8 cellular contexts compared by ENCODE assay signal in genomic region chr19:41597600-41598041, GRCh38. TPM values are rescaled to one million over a fixed set of nuclear protein-coding genes. Genes with fewer than 3 reads are reported as not detected.
DNase-seq lines count a peak whose midpoint lies in the region; ATAC-seq and TF ChIP-seq lines count a peak whose summit lies in the region.

No MANE protein-coding gene starts in this region.

- no peak for TF ChIP-seq POLR2A in upper lobe of left lung (IDR thresholded peaks at IDR 0.05)

- H3K4me2 ChIP-seq in trophoblast cell (ENCODE audit: low read length) = no peak overlapping the region

- no peak overlapping the region for H4K12ac ChIP-seq in trophoblast cell (ENCODE audit: low read depth, low read length)

- H2BK5ac ChIP-seq in trophoblast cell (ENCODE audit: low read depth, low read length, poor library complexity) = no peak overlapping the region

- no peaks in the 10 kb centered on the region for H3K79me1 ChIP-seq in trophoblast cell (ENCODE audit: low read length)

- H3K14ac ChIP-seq in trophoblast cell (ENCODE audit: low read length) = no peak overlapping the region

- no peak overlapping the region for H4K8ac ChIP-seq in trophoblast cell (ENCODE audit: low read depth, low read length)

- H3K27ac ChIP-seq in SJSA1 (no peak overlapping the region), trophoblast cell (ENCODE audit: low read depth, low read length) (no peak overlapping the region), upper lobe of left lung (no peak overlapping the region)

- peak; percentile 96 for TF ChIP-seq CTCF in GM12872 (IDR thresholded peaks at IDR 0.05; ENCODE audit: insufficient read depth, low read depth, low read length)
- peak; percentile 77 to 90 (median 87) for TF ChIP-seq CTCF in upper lobe of left lung (IDR thresholded peaks at IDR 0.05)

- no CpG with 5 or more reads among the region's 10 CpGs for WGBS in trophoblast cell (ENCODE audit: extremely low coverage, insufficient coverage, insufficient read length)
- 8% methylated on average over 10 of the region's 10 CpGs for WGBS in upper lobe of left lung, 2 donors

- H3K36me3 ChIP-seq in SJSA1 (no peaks in the 10 kb centered on the region), trophoblast cell (ENCODE audit: control insufficient read depth in 1 of 2, insufficient read depth in 2 of 2, low read length in 2 of 2) (no peaks in the 10 kb centered on the region), upper lobe of left lung (no peaks in the 10 kb centered on the region)

- no peak overlapping the region for H4K91ac ChIP-seq in trophoblast cell (ENCODE audit: low read depth, low read length)

- DNase-seq in M059J (ENCODE audit: low read depth) (peak; percentile 52), SJSA1 (ENCODE audit: low read depth in 1 of 2, low spot score in 2 of 2) (peak; percentile 40 to 62), globus pallidus (ENCODE audit: low spot score) (peak; percentile 45), trophoblast cell (peak; percentile 66 to 83), upper lobe of left lung (peak in 1 of 2 donors; percentile 79)
- peak; percentile 74 for DNase-seq in activated gamma-delta T cell treated with anti-CD3 and anti-CD28 coated beads, Interleukin-2, amount 50 U/mL, for 16 hours (ENCODE audit: low read depth)

- H3K79me2 ChIP-seq in trophoblast cell (ENCODE audit: control insufficient read depth, insufficient read depth, low read length, poor library complexity) = no peaks in the 10 kb centered on the region

- H3K9me3 ChIP-seq in SJSA1 (replicated peaks) (no peaks in the 10 kb centered on the region), trophoblast cell (ENCODE audit: insufficient read depth, low read depth, low read length) (peaks cover 11% of the 10 kb centered on the region), upper lobe of left lung (no peaks in the 10 kb centered on the region)

- ATAC-seq in upper lobe of left lung (ENCODE audit: low FRiP score in 2 of 2) = peak; percentile 83 to 86
- no peak for ATAC-seq in GM19455 (IDR thresholded peaks at IDR 0.05; ENCODE audit: unreplicated experiment)

- H3K9ac ChIP-seq in trophoblast cell (ENCODE audit: low read length) = no peak overlapping the region

- no peak overlapping the region for H2AK5ac ChIP-seq in trophoblast cell (ENCODE audit: low read length)

- TF ChIP-seq EP300 in upper lobe of left lung (IDR thresholded peaks at IDR 0.05) = no peak

- H3K4ac ChIP-seq in trophoblast cell (ENCODE audit: low read depth, low read length) = no peak overlapping the region

- no peak overlapping the region for H2BK120ac ChIP-seq in trophoblast cell (ENCODE audit: insufficient read depth, low read length, poor library complexity)

- H3K4me3 ChIP-seq in SJSA1 (no peak overlapping the region), trophoblast cell (ENCODE audit: low read depth, low read length) (no peak overlapping the region), upper lobe of left lung (no peak overlapping the region)

- H3K27me3 ChIP-seq in SJSA1 (replicated peaks) (peaks cover 15% of the 10 kb centered on the region), trophoblast cell (ENCODE audit: insufficient read depth, low read length) (no peaks in the 10 kb centered on the region), upper lobe of left lung (no peaks in the 10 kb centered on the region)

- no peak overlapping the region for H3K18ac ChIP-seq in trophoblast cell (ENCODE audit: low read length)

- no peak overlapping the region for H2AFZ ChIP-seq in trophoblast cell (ENCODE audit: insufficient read depth, low read length, poor library complexity)

- H3K23ac ChIP-seq in trophoblast cell (ENCODE audit: low read length) = no peak overlapping the region

- H2BK12ac ChIP-seq in trophoblast cell (ENCODE audit: low read length) = no peak overlapping the region

- H3K4me1 ChIP-seq in SJSA1 (replicated peaks) = no peaks in the 10 kb centered on the region
- no peaks in the 10 kb centered on the region for H3K4me1 ChIP-seq in trophoblast cell (ENCODE audit: control insufficient read depth in 1 of 2, insufficient read depth in 2 of 2, low read length in 2 of 2)
- peaks cover 0 to 6% (median 2%) of the 10 kb centered on the region in 4 donors for H3K4me1 ChIP-seq in upper lobe of left lung

RNA-seq across cellular contexts. Expression of gene CEACAM21, which starts 21.7 kb away (rescaled TPM):
- total RNA-seq in M059J (2014; rRNA removed; shearing (Covaris generic)) = not detected in 2 replicates
- not detected in 2 replicates for total RNA-seq in SJSA1 (2014; rRNA removed; shearing (Covaris generic))
- polyA plus RNA-seq in trophoblast cell (2013) = 0.03 and 0.08 TPM in 2 replicates
- 10 to 100 TPM in 4 of 6 donors, 1 to 10 TPM in 2; 2.3 to 22.4 (median 16.3) TPM for total RNA-seq in upper lobe of left lung

RNA-seq across cellular contexts. Expression of gene CEACAM4, which starts 29.3 kb away (rescaled TPM):
- not detected in 2 replicates for total RNA-seq in M059J (2014; rRNA removed; shearing (Covaris generic))
- not detected in 2 replicates for total RNA-seq in SJSA1 (2014; rRNA removed; shearing (Covaris generic))
- polyA plus RNA-seq in trophoblast cell (2013) = not detected in 2 replicates
- 1 to 10 TPM; 1.7 to 8.6 (median 5.0) TPM for total RNA-seq in upper lobe of left lung
